In the genomic region with DNA sequence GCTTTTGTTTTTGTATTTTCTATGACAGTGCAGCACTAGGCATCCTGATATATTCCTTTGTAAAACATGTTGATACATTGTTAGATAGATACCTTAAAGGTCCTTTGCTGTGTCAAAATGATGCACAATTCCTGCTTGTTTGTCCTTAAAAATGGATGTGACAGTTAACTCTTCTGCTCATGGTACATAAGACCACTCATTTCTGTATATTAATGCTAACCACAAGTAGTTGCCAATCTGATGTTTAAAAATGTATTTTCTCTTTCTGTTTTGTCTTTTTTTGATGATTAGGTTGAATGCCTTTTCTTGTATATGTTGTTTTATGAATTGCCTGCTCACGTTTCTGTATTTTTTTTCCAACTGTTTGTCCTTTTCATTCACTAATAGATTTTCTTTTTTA, we compare ENCODE assay signal across 1 cellular context.
TF ChIP-seq lines count a peak whose summit lies in the region.

No MANE protein-coding gene starts in this region.

TF ChIP-seq in GM12878, 131 proteins besides CTCF, POLR2A, EP300 and RAD21 (continued from another document):
- TF ChIP-seq, protein P1, sequence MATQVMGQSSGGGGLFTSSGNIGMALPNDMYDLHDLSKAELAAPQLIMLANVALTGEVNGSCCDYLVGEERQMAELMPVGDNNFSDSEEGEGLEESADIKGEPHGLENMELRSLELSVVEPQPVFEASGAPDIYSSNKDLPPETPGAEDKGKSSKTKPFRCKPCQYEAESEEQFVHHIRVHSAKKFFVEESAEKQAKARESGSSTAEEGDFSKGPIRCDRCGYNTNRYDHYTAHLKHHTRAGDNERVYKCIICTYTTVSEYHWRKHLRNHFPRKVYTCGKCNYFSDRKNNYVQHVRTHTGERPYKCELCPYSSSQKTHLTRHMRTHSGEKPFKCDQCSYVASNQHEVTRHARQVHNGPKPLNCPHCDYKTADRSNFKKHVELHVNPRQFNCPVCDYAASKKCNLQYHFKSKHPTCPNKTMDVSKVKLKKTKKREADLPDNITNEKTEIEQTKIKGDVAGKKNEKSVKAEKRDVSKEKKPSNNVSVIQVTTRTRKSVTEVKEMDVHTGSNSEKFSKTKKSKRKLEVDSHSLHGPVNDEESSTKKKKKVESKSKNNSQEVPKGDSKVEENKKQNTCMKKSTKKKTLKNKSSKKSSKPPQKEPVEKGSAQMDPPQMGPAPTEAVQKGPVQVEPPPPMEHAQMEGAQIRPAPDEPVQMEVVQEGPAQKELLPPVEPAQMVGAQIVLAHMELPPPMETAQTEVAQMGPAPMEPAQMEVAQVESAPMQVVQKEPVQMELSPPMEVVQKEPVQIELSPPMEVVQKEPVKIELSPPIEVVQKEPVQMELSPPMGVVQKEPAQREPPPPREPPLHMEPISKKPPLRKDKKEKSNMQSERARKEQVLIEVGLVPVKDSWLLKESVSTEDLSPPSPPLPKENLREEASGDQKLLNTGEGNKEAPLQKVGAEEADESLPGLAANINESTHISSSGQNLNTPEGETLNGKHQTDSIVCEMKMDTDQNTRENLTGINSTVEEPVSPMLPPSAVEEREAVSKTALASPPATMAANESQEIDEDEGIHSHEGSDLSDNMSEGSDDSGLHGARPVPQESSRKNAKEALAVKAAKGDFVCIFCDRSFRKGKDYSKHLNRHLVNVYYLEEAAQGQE (IDR thresholded peaks at IDR 0.05; ENCODE audit: low read depth, low read length) = no peak
- no peak for TF ChIP-seq MEF2B (IDR thresholded peaks at IDR 0.05; ENCODE audit: partially characterized antibody, poor library complexity, severe bottlenecking)
- TF ChIP-seq RUNX3 (IDR thresholded peaks at IDR 0.05; ENCODE audit: low read length) = peak; percentile 89
